Comparison of ENCODE assay signal across 28 cellular contexts in the genomic region with DNA sequence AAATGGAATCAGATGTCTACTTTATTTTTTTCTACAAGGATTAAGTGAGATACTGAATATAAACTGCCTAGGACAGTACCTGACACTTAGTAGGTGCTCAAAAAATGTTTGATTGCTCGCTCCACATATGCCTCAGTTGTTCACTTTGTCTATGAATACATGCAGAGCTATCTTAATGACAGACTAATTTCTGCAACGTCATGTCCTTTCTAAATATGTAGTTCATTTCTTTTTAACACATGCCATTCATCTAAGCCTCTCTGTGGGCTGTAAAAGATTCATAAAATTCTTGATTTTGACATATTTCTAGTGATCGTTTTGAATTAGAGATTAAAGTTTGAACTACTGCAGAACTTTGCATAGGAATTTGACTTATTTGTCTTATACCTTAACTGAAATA.
"Had no signal": no experiment of that assay in that cellular context is flagged by ENCODE, and none has a peak within 500 bp of the region (broad histone marks: within the 10 kb centered on the region; RNA-seq: fewer than 3 reads in every experiment).

No MANE protein-coding gene starts in this region.

- H3K4me1 ChIP-seq: colonic mucosa, esophagus squamous epithelium, foreskin keratinocyte, gastrocnemius medialis, gastroesophageal sphincter, heart left ventricle, heart right ventricle had no signal

- H3K4me3 ChIP-seq: colonic mucosa, coronary artery, dorsolateral prefrontal cortex, esophagus muscularis mucosa, esophagus squamous epithelium, gastrocnemius medialis, gastroesophageal sphincter, heart left ventricle, heart right ventricle had no signal

- H3K9me3 ChIP-seq: colonic mucosa, esophagus squamous epithelium, gastrocnemius medialis, gastroesophageal sphincter, heart left ventricle, heart right ventricle had no signal

- ATAC-seq: effector memory CD8-positive, alpha-beta T cell; esophagus mucosa; foreskin keratinocyte; gastrocnemius medialis; gastroesophageal sphincter; heart left ventricle; heart right ventricle had no signal

- FAIRE-seq: colon, endometrium, endothelial cell of umbilical vein, frontal cortex had no signal

- H3K27ac ChIP-seq: colonic mucosa, coronary artery, dorsolateral prefrontal cortex, epithelial cell of prostate, esophagus muscularis mucosa, esophagus squamous epithelium, foreskin keratinocyte, gastrocnemius medialis, gastroesophageal sphincter, heart left ventricle, heart right ventricle had no signal

- DNase-seq: colonic mucosa; cortex of kidney; dermis blood vessel endothelial cell; dorsolateral prefrontal cortex; effector CD4-positive, alpha-beta T cell; effector CD8-positive, alpha-beta T cell; effector memory CD4-positive, alpha-beta T cell; effector memory CD8-positive, alpha-beta T cell; endodermal cell; erythroblast; esophagus squamous epithelium; foreskin fibroblast; foreskin keratinocyte; foreskin melanocyte; gastrocnemius medialis; glutamatergic neuron; head of caudate nucleus; heart left ventricle; heart right ventricle had no signal

- H3K27me3 ChIP-seq: colonic mucosa, esophagus muscularis mucosa, esophagus squamous epithelium, gastrocnemius medialis, gastroesophageal sphincter, heart left ventricle, heart right ventricle had no signal

- H3K36me3 ChIP-seq: colonic mucosa, esophagus muscularis mucosa, esophagus squamous epithelium, gastrocnemius medialis, gastroesophageal sphincter, heart left ventricle, heart right ventricle had no signal
